Comparison of ENCODE assay signal across 12 cellular contexts in the genomic region with DNA sequence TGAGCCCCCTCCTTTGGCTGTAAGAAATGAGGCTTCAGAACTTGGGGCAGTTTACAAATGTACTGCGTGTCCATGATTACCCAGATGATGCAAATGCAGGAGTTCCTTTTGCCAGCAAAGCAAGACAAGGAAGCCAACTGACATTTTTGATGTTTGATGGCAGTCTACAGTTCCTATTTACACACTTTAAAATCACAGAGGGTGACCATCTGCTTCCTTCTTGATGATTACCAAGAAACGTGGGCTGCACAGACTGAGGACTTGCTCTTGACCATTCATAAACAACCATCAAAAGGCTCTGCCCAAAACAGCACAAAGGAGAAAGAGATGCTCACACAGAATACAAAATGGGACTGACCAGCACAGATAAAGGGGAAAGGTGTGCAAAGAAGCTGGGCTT.
DNase-seq lines count a peak whose midpoint lies in the region; TF ChIP-seq lines count a peak whose summit lies in the region.
"Had no signal": no experiment of that assay in that cellular context is flagged by ENCODE, and none has a peak within 500 bp of the region (broad histone marks: within the 10 kb centered on the region; RNA-seq: fewer than 3 reads in every experiment).

No MANE protein-coding gene starts in this region.

- no peak overlapping the region for H3K4me3 Mint-ChIP-seq in activated naive CD4-positive, alpha-beta T cell treated with anti-CD3 and anti-CD28 coated beads for 36 hours
- H3K4me3 Mint-ChIP-seq: T-helper 2 cell treated with Interferon-gamma antibody and Interleukin-4, amounts not matched to agents 5 μg/mL and 100 μg/mL, for 36 hours had no signal

- TF ChIP-seq CTCF in ascending aorta (IDR thresholded peaks at IDR 0.05) (no peak), GM13977 (IDR thresholded peaks at IDR 0.05; ENCODE audit: extremely low read depth, insufficient read depth, missing control alignments) (no peak)

- H3K9me3 ChIP-seq in ascending aorta (no peaks in the 10 kb centered on the region), muscle layer of colon (ENCODE audit: low read length) (no peaks in the 10 kb centered on the region)
- H3K9me3 ChIP-seq: pancreas had no signal

- H3K9me3 Mint-ChIP-seq in activated naive CD4-positive, alpha-beta T cell treated with anti-CD3 and anti-CD28 coated beads for 36 hours = no peaks in the 10 kb centered on the region
- H3K9me3 Mint-ChIP-seq: T-helper 2 cell treated with Interferon-gamma antibody and Interleukin-4, amounts not matched to agents 5 μg/mL and 100 μg/mL, for 36 hours had no signal

- H3K27me3 ChIP-seq in ascending aorta (no peaks in the 10 kb centered on the region), muscle layer of colon (ENCODE audit: control insufficient read depth in 1 of 2, insufficient read depth in 2 of 2, low read length in 2 of 2) (no peaks in the 10 kb centered on the region)
- H3K27me3 ChIP-seq: pancreas had no signal

- in situ Hi-C loops in GM13977 (cut with MboI; ENCODE audit: low pct_unique_long_range_greater_than_20kb, low sequenced_read_pairs, unreplicated experiment) = no loop called here

- no peaks in the 10 kb centered on the region for H3K27me3 Mint-ChIP-seq in activated naive CD4-positive, alpha-beta T cell treated with anti-CD3 and anti-CD28 coated beads for 36 hours (ENCODE audit: low read depth)

- no peak for DNase-seq in activated naive CD4-positive, alpha-beta T cell treated with anti-CD3 and anti-CD28 coated beads for 36 hours
- DNase-seq in activated naive CD4-positive, alpha-beta T cell treated with Interleukin-2 at 50 U/mL for 16 hours = no peak
- DNase-seq in ascending aorta (ENCODE audit: low spot score in 2 of 2) = no peak
- no peak for DNase-seq in GM13977 (ENCODE audit: low spot score)
- no peak for DNase-seq in EL
- no peak for DNase-seq in hypothalamus (lab: John Stamatoyannopoulos, UW)
- DNase-seq: Karpas-422; pancreas; stimulated activated CD4-positive, alpha-beta T cell treated with anti-CD3 and anti-CD28 coated beads, Interleukin-4, amount 100 ng/mL, for 24 hours had no signal

- H3K27ac ChIP-seq in ascending aorta = peak overlapping the region; percentile 29 to 83
- H3K27ac ChIP-seq in muscle layer of colon (ENCODE audit: low read depth, low read length) = peak overlapping the region; percentile 4
- peak overlapping the region; percentile 77 for H3K27ac ChIP-seq in temporal lobe (ENCODE audit: low read depth, low read length)
- H3K27ac ChIP-seq: pancreas had no signal

- CTCF ChIA-PET in activated naive CD4-positive, alpha-beta T cell treated with anti-CD3 and anti-CD28 coated beads for 36 hours (lab: Charles Lee) = interaction anchor here (0.9 kb wide), 1 partner anchor 358 kb away, joined by 3 read pairs; no protein-coding TSS in a partner anchor

- H3K36me3 ChIP-seq in ascending aorta (peaks cover 0 to 3% of the 10 kb centered on the region in 2 donors), muscle layer of colon (ENCODE audit: insufficient read depth, low read length) (no peaks in the 10 kb centered on the region)
- H3K36me3 ChIP-seq: pancreas had no signal

- H3K4me1 ChIP-seq in ascending aorta (peaks cover 0 to 17% of the 10 kb centered on the region in 2 donors), muscle layer of colon (ENCODE audit: insufficient read depth, low read length) (peaks cover 38% of the 10 kb centered on the region)

- H3K27ac Mint-ChIP-seq in activated naive CD4-positive, alpha-beta T cell treated with anti-CD3 and anti-CD28 coated beads for 36 hours = peak overlapping the region; percentile 5
- H3K27ac Mint-ChIP-seq: T-helper 2 cell treated with Interferon-gamma antibody and Interleukin-4, amounts not matched to agents 5 μg/mL and 100 μg/mL, for 36 hours had no signal

- peaks cover 47% of the 10 kb centered on the region for H3K4me1 Mint-ChIP-seq in activated naive CD4-positive, alpha-beta T cell treated with anti-CD3 and anti-CD28 coated beads for 36 hours (ENCODE audit: low read depth)

- no peak overlapping the region for H3K9ac ChIP-seq in muscle layer of colon (ENCODE audit: low read length)

- intact Hi-C loops in activated naive CD4-positive, alpha-beta T cell treated with anti-CD3 and anti-CD28 coated beads for 36 hours (cut with micrococcal nuclease) = no loop called here
- intact Hi-C loops in ascending aorta (cut with DNase I) = no loop called here

- H3K4me3 ChIP-seq in ascending aorta (no peak overlapping the region), muscle layer of colon (ENCODE audit: low read depth in 1 of 2, low read length in 2 of 2) (no peak overlapping the region)
- H3K4me3 ChIP-seq: pancreas had no signal

- H3K36me3 Mint-ChIP-seq in activated naive CD4-positive, alpha-beta T cell treated with anti-CD3 and anti-CD28 coated beads for 36 hours (ENCODE audit: low read depth) = peaks cover 42% of the 10 kb centered on the region

Comparison
In these comparisons a context has a peak if more than half of its experiments do, and no peak if none do; other contexts are left out.
1. H3K27ac ChIP-seq: peak in every context shown above with its lines; median percentile 77 in temporal lobe; 56 in ascending aorta; 4 in muscle layer of colon.